8 cellular contexts compared by ENCODE assay signal in genomic region chr5:98775962-98776687, GRCh38. TPM values are rescaled to one million over a fixed set of nuclear protein-coding genes. Genes with fewer than 3 reads are reported as not detected.
A peak's percentile ranks its signal among the peaks of the same experiment; 100 is the strongest.
DNase-seq lines count a peak whose midpoint lies in the region; ATAC-seq and TF ChIP-seq lines count a peak whose summit lies in the region.

No MANE protein-coding gene starts in this region.

- TF ChIP-seq POLR2A in tibial nerve (IDR thresholded peaks at IDR 0.05) = no peak

- H3K4me1 ChIP-seq in HUES6 (ENCODE audit: control insufficient read depth, insufficient read depth, low read length) = peaks cover 18% of the 10 kb centered on the region
- peaks cover 22 to 49% of the 10 kb centered on the region in 2 donors for H3K4me1 ChIP-seq in muscle layer of duodenum (ENCODE audit: control insufficient read depth in 1 of 2, insufficient read depth in 2 of 2, low read length in 2 of 2)
- H3K4me1 ChIP-seq in tibial nerve = peaks cover 0 to 76% (median 37%) of the 10 kb centered on the region in 4 donors

- 55 to 60% methylated on average over 7 of the region's 7 CpGs for WGBS in tibial nerve, 2 donors

- ATAC-seq in GM19023 (IDR thresholded peaks at IDR 0.05; ENCODE audit: unreplicated experiment) = no peak

- H3K27ac ChIP-seq in HUES6 (ENCODE audit: low read depth, low read length) = no peak overlapping the region
- peak overlapping the region; percentile 79 for H3K27ac ChIP-seq in muscle layer of duodenum (ENCODE audit: low read length)
- H3K27ac ChIP-seq in tibial nerve = peak overlapping the region in 2 of 4 donors; percentile 92 to 97

- DNase-seq in AG20443 (ENCODE audit: low spot score) = peak; percentile 50
- DNase-seq in cerebellar cortex (ENCODE audit: low spot score) = peak; percentile 21
- DNase-seq in SW480 (ENCODE audit: low spot score) = no peak
- DNase-seq in tibial nerve (ENCODE audit: low spot score in 2 of 2) = no peak
- no peak for DNase-seq in AG08396 (ENCODE audit: low spot score)

- H3K4me3 ChIP-seq in HUES6 (ENCODE audit: low read depth, low read length) = peak overlapping the region; percentile 92
- peak overlapping the region; percentile 96 to 98 for H3K4me3 ChIP-seq in muscle layer of duodenum (ENCODE audit: low read depth in 1 of 2, low read length in 2 of 2)
- H3K4me3 ChIP-seq in tibial nerve = peak overlapping the region in 2 of 4 donors; percentile 81 to 92

- H3K36me3 ChIP-seq in HUES6 (ENCODE audit: control insufficient read depth, insufficient read depth, low read length) (peaks cover 20% of the 10 kb centered on the region), muscle layer of duodenum (ENCODE audit: control insufficient read depth in 1 of 2, insufficient read depth in 2 of 2, low read length in 2 of 2) (peaks cover 0 to 11% of the 10 kb centered on the region in 2 donors), tibial nerve (peaks cover 0 to 13% (median 0%) of the 10 kb centered on the region in 3 donors)

- no peak for TF ChIP-seq CTCF in tibial nerve (IDR thresholded peaks at IDR 0.05)

- no peaks in the 10 kb centered on the region for H3K9me3 ChIP-seq in HUES6 (ENCODE audit: control insufficient read depth, insufficient read depth, low read depth, low read length)
- H3K9me3 ChIP-seq in muscle layer of duodenum (ENCODE audit: control insufficient read depth in 1 of 2, low read length in 2 of 2) = no peaks in the 10 kb centered on the region
- H3K9me3 ChIP-seq in tibial nerve = no peaks in the 10 kb centered on the region

- no peak for TF ChIP-seq EP300 in tibial nerve (IDR thresholded peaks at IDR 0.05)

- no peak overlapping the region for H3K9ac ChIP-seq in HUES6 (ENCODE audit: low read length)

- H3K27me3 ChIP-seq in HUES6 (ENCODE audit: control insufficient read depth, insufficient read depth, low read length) (peaks cover 12% of the 10 kb centered on the region), muscle layer of duodenum (ENCODE audit: low read depth, low read length) (no peaks in the 10 kb centered on the region), tibial nerve (no peaks in the 10 kb centered on the region)

RNA-seq across cellular contexts. Expression of gene RGMB, which starts 2.7 kb away (rescaled TPM):
- 10 to 100 TPM; 31.8 to 43.1 (median 36.6) TPM for total RNA-seq in tibial nerve

Comparison
In these comparisons a context has a peak if more than half of its experiments do, and no peak if none do; other contexts are left out.
1. DNase-seq: peak in AG20443 (single experiment) and cerebellar cortex (single experiment); none in SW480 (single experiment), tibial nerve (0 of 2) and AG08396 (single experiment).